ENCODE assay signal across 19 cellular contexts in the genomic region with DNA sequence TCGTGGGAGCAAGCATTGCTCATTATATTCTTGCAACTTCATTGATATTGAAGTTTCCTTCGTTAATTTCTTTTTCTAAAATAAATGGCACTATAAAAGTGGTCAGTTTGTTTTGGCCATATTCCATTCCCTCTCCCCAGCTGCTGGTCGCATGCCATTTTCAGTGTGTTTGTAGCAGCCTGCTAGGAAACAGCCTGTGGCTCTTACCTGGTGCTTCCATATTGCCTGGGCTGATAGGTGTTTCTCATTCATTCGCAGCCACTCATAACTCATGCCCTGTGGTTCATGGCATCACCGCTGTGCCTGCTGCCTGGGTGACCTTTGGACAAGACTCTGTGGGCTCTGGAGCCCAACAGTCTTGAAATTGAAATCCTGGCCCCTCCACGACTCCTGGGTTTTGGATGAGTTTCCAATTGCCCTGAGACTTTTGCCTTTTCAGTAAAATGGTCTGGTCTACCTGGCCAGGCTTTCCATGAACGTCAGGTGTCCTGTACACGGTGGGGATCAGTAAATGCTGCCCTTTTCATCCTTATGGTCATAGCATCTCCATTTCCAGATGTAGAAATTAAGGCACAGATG.
A peak's percentile ranks its signal among the peaks of the same experiment; 100 is the strongest.
DNase-seq lines count a peak whose midpoint lies in the region; ATAC-seq, FAIRE-seq and TF ChIP-seq lines count a peak whose summit lies in the region.
"Had no signal": no experiment of that assay in that cellular context is flagged by ENCODE, and none has a peak within 500 bp of the region (broad histone marks: within the 10 kb centered on the region; RNA-seq: fewer than 3 reads in every experiment).

No MANE protein-coding gene starts in this region.

- H3K4me3 Mint-ChIP-seq in natural killer cell treated with Interleukin-12 subunit alpha and Interleukin-12 subunit beta and Interleukin-15 and Interleukin-18, amount 100 ng/mL, for 72 hours = no peak overlapping the region
- H3K4me3 Mint-ChIP-seq in natural killer cell (no peak overlapping the region), mesothelial cell of epicardium (no peak overlapping the region)
- H3K4me3 Mint-ChIP-seq: HFFc6; T-helper 1 cell treated with Interleukin-12 subunit alpha and Interleukin-12 subunit beta and Interleukin-4 antibody, amounts not matched to agents 30 μg/mL and 1 μg/mL, for 36 hours; WTC11 had no signal

- H3K4me1 Mint-ChIP-seq in natural killer cell treated with Interleukin-12 subunit alpha and Interleukin-12 subunit beta and Interleukin-15 and Interleukin-18, amount 100 ng/mL, for 72 hours (ENCODE audit: low read depth in 2 of 2) = peaks cover 24 to 41% of the 10 kb centered on the region in 2 donors
- H3K4me1 Mint-ChIP-seq in natural killer cell (peaks cover 66 to 76% of the 10 kb centered on the region in 2 donors), mesothelial cell of epicardium (peaks cover 17% of the 10 kb centered on the region)

- no peak for ATAC-seq in natural killer cell treated with Interleukin-12 subunit alpha and Interleukin-12 subunit beta and Interleukin-15 and Interleukin-18, amount 100 ng/mL, for 72 hours
- no peak for ATAC-seq in natural killer cell
- ATAC-seq in right cardiac atrium = no peak
- no peak for ATAC-seq in GM18498 (IDR thresholded peaks at IDR 0.05; ENCODE audit: unreplicated experiment)

- FAIRE-seq in GM12892 (lab: Jason Lieb, UNC) = no peak
- FAIRE-seq: GM18507, GM19239, kidney had no signal

- no peaks in the 10 kb centered on the region for H3K27me3 Mint-ChIP-seq in natural killer cell treated with Interleukin-12 subunit alpha and Interleukin-12 subunit beta and Interleukin-15 and Interleukin-18, amount 100 ng/mL, for 72 hours
- H3K27me3 Mint-ChIP-seq in natural killer cell (ENCODE audit: low read depth in 2 of 2) (no peaks in the 10 kb centered on the region), mesothelial cell of epicardium (ENCODE audit: low read depth) (peaks cover 14% of the 10 kb centered on the region)

- no peaks in the 10 kb centered on the region for H3K9me3 Mint-ChIP-seq in natural killer cell treated with Interleukin-12 subunit alpha and Interleukin-12 subunit beta and Interleukin-15 and Interleukin-18, amount 100 ng/mL, for 72 hours
- H3K9me3 Mint-ChIP-seq in natural killer cell (no peaks in the 10 kb centered on the region), mesothelial cell of epicardium (no peaks in the 10 kb centered on the region)
- H3K9me3 Mint-ChIP-seq: HFFc6; T-helper 1 cell treated with Interleukin-12 subunit alpha and Interleukin-12 subunit beta and Interleukin-4 antibody, amounts not matched to agents 30 μg/mL and 1 μg/mL, for 36 hours; WTC11 had no signal

- H3K27ac Mint-ChIP-seq in natural killer cell treated with Interleukin-12 subunit alpha and Interleukin-12 subunit beta and Interleukin-15 and Interleukin-18, amount 100 ng/mL, for 72 hours = peak overlapping the region; percentile 59 to 91
- H3K27ac Mint-ChIP-seq in natural killer cell (peak overlapping the region in 1 of 2 donors; percentile 64), mesothelial cell of epicardium (no peak overlapping the region)
- H3K27ac Mint-ChIP-seq: HFFc6; T-helper 1 cell treated with Interleukin-12 subunit alpha and Interleukin-12 subunit beta and Interleukin-4 antibody, amounts not matched to agents 30 μg/mL and 1 μg/mL, for 36 hours; WTC11 had no signal

- TF ChIP-seq POLR2A in vagina (IDR thresholded peaks at IDR 0.05) (no peak), GM12892 (IDR thresholded peaks at IDR 0.05; ENCODE audit: low read depth, low read length) (no peak)

- whole genome bisulfite sequencing in right cardiac atrium = 49% methylated on average over 8 of the region's 8 CpGs

- H3K9me3 ChIP-seq in right cardiac atrium (ENCODE audit: control insufficient read depth, low read length) (no peaks in the 10 kb centered on the region), vagina (no peaks in the 10 kb centered on the region)
- H3K9me3 ChIP-seq: esophagus squamous epithelium had no signal

- H3K4me1 ChIP-seq in right cardiac atrium (ENCODE audit: control insufficient read depth, insufficient read depth, low read length) (peaks cover 27% of the 10 kb centered on the region), vagina (peaks cover 38% of the 10 kb centered on the region)

- no peak for DNase-seq in natural killer cell treated with Interleukin-12 subunit alpha and Interleukin-12 subunit beta and Interleukin-15 and Interleukin-18, amount 100 ng/mL, for 72 hours (ENCODE audit: low spot score)
- no peak for DNase-seq in natural killer cell
- peak; percentile 26 for DNase-seq in NCI-H2196 treated with DMSO at 0.1 percent for 48 hours (lab: John Stamatoyannopoulos, UW; ENCODE audit: unreplicated experiment)
- DNase-seq in right cardiac atrium = no peak
- DNase-seq in vagina (ENCODE audit: extremely low spot score in 2 of 2) = no peak
- DNase-seq in mesothelial cell of epicardium (ENCODE audit: low spot score in 2 of 2, unreplicated experiment in 2 of 2) = no peak
- no peak for DNase-seq in GM12892 (ENCODE audit: insufficient read length)
- DNase-seq: activated effector memory CD4-positive, alpha-beta T cell treated with anti-CD3 and anti-CD28 coated beads, Interleukin-2, amount 50 U/mL, for 16 hours; dorsolateral prefrontal cortex; esophagus squamous epithelium; HFFc6; kidney; NCI-H1930; stimulated activated CD4-positive, alpha-beta T cell treated with anti-CD3 and anti-CD28 coated beads, Interleukin-4, amount 100 ng/mL, for 4 hours had no signal

- no peaks in the 10 kb centered on the region for H3K36me3 Mint-ChIP-seq in natural killer cell treated with Interleukin-12 subunit alpha and Interleukin-12 subunit beta and Interleukin-15 and Interleukin-18, amount 100 ng/mL, for 72 hours
- no peaks in the 10 kb centered on the region for H3K36me3 Mint-ChIP-seq in natural killer cell
- H3K36me3 Mint-ChIP-seq in mesothelial cell of epicardium = no peaks in the 10 kb centered on the region
- H3K36me3 Mint-ChIP-seq: WTC11 had no signal

- H3K4me3 ChIP-seq in right cardiac atrium (ENCODE audit: low read length) (no peak overlapping the region), vagina (no peak overlapping the region)
- H3K4me3 ChIP-seq: dorsolateral prefrontal cortex, esophagus squamous epithelium had no signal

- H3K36me3 ChIP-seq in vagina = no peaks in the 10 kb centered on the region

- H3K27me3 ChIP-seq in right cardiac atrium (ENCODE audit: control insufficient read depth, insufficient read depth) (no peaks in the 10 kb centered on the region), vagina (no peaks in the 10 kb centered on the region)
- H3K27me3 ChIP-seq: dorsolateral prefrontal cortex, esophagus squamous epithelium had no signal

- H3K27ac ChIP-seq in right cardiac atrium (ENCODE audit: low read length) (peak overlapping the region; percentile 82), vagina (peak overlapping the region; percentile 53)

- TF ChIP-seq CTCF in natural killer cell (IDR thresholded peaks at IDR 0.05) = no peak
- TF ChIP-seq CTCF in vagina (IDR thresholded peaks at IDR 0.05) = no peak
- no peak for TF ChIP-seq CTCF in mesothelial cell of epicardium (IDR thresholded peaks at IDR 0.05; ENCODE audit: unreplicated experiment)

- intact Hi-C loops in natural killer cell (cut with micrococcal nuclease) (no loop called here), right cardiac atrium (cut with DNase I) (loop anchor here in 1 of 4 donors (10.0 kb wide), 1 partner anchor 68 kb away; a partner anchor contains a TSS), vagina (cut with DNase I) (loop anchor here (10.0 kb wide), 1 partner anchor 102 kb away; no protein-coding TSS in a partner anchor)
